31 cellular contexts compared by ENCODE assay signal in the genomic region with DNA sequence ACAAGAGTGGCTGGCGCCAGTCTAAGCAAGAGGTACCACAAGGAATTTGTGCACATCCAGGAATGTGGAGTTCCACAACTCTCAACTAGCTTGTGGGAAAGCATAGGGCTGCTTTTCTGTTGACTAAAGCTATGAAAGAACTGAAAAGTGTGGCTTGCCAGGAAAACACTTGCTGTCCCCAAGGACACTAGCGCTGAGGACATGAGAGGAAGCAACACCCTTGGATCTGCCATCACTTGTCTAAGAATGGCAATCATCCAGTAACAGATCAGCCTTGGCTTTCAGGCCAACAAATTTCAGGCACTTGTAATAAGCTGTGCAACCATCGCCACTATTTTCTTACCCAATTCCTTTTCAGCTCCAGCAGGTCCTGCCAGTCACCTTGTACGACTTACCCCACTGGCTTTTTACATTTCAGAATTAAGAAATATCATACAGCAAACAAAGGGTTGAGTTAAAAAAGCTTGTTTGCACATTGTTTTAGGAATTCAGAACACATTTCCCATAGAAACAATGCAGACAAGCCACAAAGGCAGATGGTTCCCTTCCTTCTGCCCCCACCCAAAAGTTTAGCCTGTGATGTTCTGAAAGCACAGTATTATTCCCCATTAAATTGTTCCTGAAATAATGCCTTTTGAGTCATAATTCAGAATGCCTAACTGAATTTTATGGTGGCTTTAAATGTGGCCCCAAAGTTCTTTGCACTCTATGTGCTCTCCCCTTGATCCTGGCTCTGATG. TPM values are rescaled to one million over a fixed set of nuclear protein-coding genes. Genes with fewer than 3 reads are reported as not detected.
DNase-seq lines count a peak whose midpoint lies in the region; ATAC-seq and TF ChIP-seq lines count a peak whose summit lies in the region.
"Had no signal": no experiment of that assay in that cellular context is flagged by ENCODE, and none has a peak within 500 bp of the region (broad histone marks: within the 10 kb centered on the region; RNA-seq: fewer than 3 reads in every experiment).

No MANE protein-coding gene starts in this region.

- TF ChIP-seq CTCF in endodermal cell (conservative IDR thresholded peaks at IDR 0.05): no peak
- TF ChIP-seq CTCF in left lung (IDR thresholded peaks at IDR 0.05): no peak
- no peak for TF ChIP-seq CTCF in gastrocnemius medialis (IDR thresholded peaks at IDR 0.05 in 4 of 5, conservative IDR thresholded peaks at IDR 0.05 in 1 of 5)
- TF ChIP-seq CTCF in A673 (conservative IDR thresholded peaks at IDR 0.05; ENCODE audit: low read depth, low read length): no peak

- H3K27ac Mint-ChIP-seq in endodermal cell: no peak overlapping the region
- H3K27ac Mint-ChIP-seq: activated CD8-positive, alpha-beta T cell treated with anti-CD3 and anti-CD28 coated beads, Interleukin-2, amount 10 ng/mL, durations not matched to agents 7 days and 5 days; activated naive CD8-positive, alpha-beta T cell treated with anti-CD3 and anti-CD28 coated beads, Interleukin-2, amount 50 U/mL, for 24 hours; CD14-positive monocyte had no signal

- no peaks in the 10 kb centered on the region for H4K20me1 ChIP-seq in BLaER1 treated with 17β-estradiol and CSF1 and Interleukin-3, amounts not matched to agents 10 nM and 100 nM

- H3K27ac ChIP-seq in BLaER1 treated with 17β-estradiol and CSF1 and Interleukin-3, amounts not matched to agents 10 nM and 100 nM: no peak overlapping the region
- H3K27ac ChIP-seq in endodermal cell (ENCODE audit: low read depth, low read length): no peak overlapping the region
- peak overlapping the region in 1 of 2 donors; percentile 31 for H3K27ac ChIP-seq in left lung
- peak overlapping the region in 2 of 4 donors; percentile 22 to 48 for H3K27ac ChIP-seq in gastrocnemius medialis
- H3K27ac ChIP-seq in A673 (ENCODE audit: low read depth, low read length, poor library complexity, severe bottlenecking): no peak overlapping the region
- H3K27ac ChIP-seq: body of pancreas, esophagus muscularis mucosa, KMS-11 had no signal

- H3K9ac ChIP-seq in BLaER1 treated with 17β-estradiol and CSF1 and Interleukin-3, amounts not matched to agents 10 nM and 100 nM: no peak overlapping the region
- no peak overlapping the region for H3K9ac ChIP-seq in endodermal cell (ENCODE audit: extremely low read depth, low read length, poor library complexity, severe bottlenecking)
- H3K9ac ChIP-seq: KMS-11 had no signal

- H3K4me1 Mint-ChIP-seq in endodermal cell: peaks cover 4% of the 10 kb centered on the region
- H3K4me1 Mint-ChIP-seq: activated naive CD8-positive, alpha-beta T cell treated with anti-CD3 and anti-CD28 coated beads, Interleukin-2, amount 50 U/mL, for 24 hours; CD14-positive monocyte; naive B cell had no signal

- H3K4me3 ChIP-seq in BLaER1 treated with 17β-estradiol and CSF1 and Interleukin-3, amounts not matched to agents 10 nM and 100 nM: no peak overlapping the region
- H3K4me3 ChIP-seq in endodermal cell (ENCODE audit: low read length) (no peak overlapping the region), left lung (no peak overlapping the region), gastrocnemius medialis (no peak overlapping the region), A673 (ENCODE audit: low read depth, low read length, poor library complexity, severe bottlenecking) (no peak overlapping the region)
- H3K4me3 ChIP-seq: body of pancreas, esophagus muscularis mucosa, HAP-1 had no signal

- WGBS in endodermal cell (ENCODE audit: insufficient coverage in 1 of 2, insufficient read length in 1 of 2), 2 experiments: 93 to 100% methylated on average over 4 of the region's 4 CpGs

- in situ Hi-C loops in gastrocnemius medialis (cut with MboI; ENCODE audit: low sequenced_read_pairs in 4 of 4): loop anchor here in 1 of 4 donors (25.0 kb wide), 1 partner anchor 665 kb away; no protein-coding TSS in a partner anchor

- peak overlapping the region in 9 of 11 experiments; percentile 10 to 60 (median 36); a peak in 16 of 22 replicates for H3K4me2 ChIP-seq in BLaER1 treated with 17β-estradiol and CSF1 and Interleukin-3, amounts not matched to agents 10 nM and 100 nM
- H3K4me2 ChIP-seq: KMS-11 had no signal

- POLR2A ChIA-PET in A673 (lab: Charles Lee; ENCODE audit: low non-redundant PET): no interaction called here

- H3K36me3 ChIP-seq in BLaER1 treated with 17β-estradiol and CSF1 and Interleukin-3, amounts not matched to agents 10 nM and 100 nM: no peaks in the 10 kb centered on the region
- H3K36me3 ChIP-seq in endodermal cell (ENCODE audit: control insufficient read depth, insufficient read depth, low read length): no peaks in the 10 kb centered on the region
- no peaks in the 10 kb centered on the region for H3K36me3 ChIP-seq in left lung
- H3K36me3 ChIP-seq in gastrocnemius medialis: no peaks in the 10 kb centered on the region
- H3K36me3 ChIP-seq in A673 (ENCODE audit: insufficient read depth, low read length, poor library complexity, severe bottlenecking): no peaks in the 10 kb centered on the region
- H3K36me3 ChIP-seq: esophagus muscularis mucosa, HAP-1 had no signal

- no peaks in the 10 kb centered on the region for H3K36me3 Mint-ChIP-seq in endodermal cell (ENCODE audit: low read depth)

- peak; percentile 19 for DNase-seq in endodermal cell
- no peak for DNase-seq in left lung
- peak; percentile 27 to 61 for DNase-seq in gastrocnemius medialis
- DNase-seq in A673 (ENCODE audit: low spot score): no peak
- DNase-seq in DMS53 (lab: John Stamatoyannopoulos, UW): no peak
- no peak for DNase-seq in LoVo (ENCODE audit: low spot score)
- DNase-seq: activated CD4-positive, alpha-beta T cell treated with anti-CD3 and anti-CD28 coated beads for 1 hour; activated CD8-positive, alpha-beta T cell treated with anti-CD3 and anti-CD28 coated beads, Interleukin-2, amount 10 ng/mL, durations not matched to agents 7 days and 5 days; activated gamma-delta T cell; activated naive CD8-positive, alpha-beta T cell treated with anti-CD3 and anti-CD28 coated beads, Interleukin-2, amount 50 U/mL, for 24 hours; activated T-cell treated with anti-CD3 and anti-CD28 coated beads for 4 hours; Calu3; effector CD8-positive, alpha-beta T cell; mesenchymal stem cell; naive B cell; NCI-H1694; NCI-H2171 treated with DMSO at 0.1 percent for 48 hours; NCI-H526; T-helper 1 cell had no signal

- H3K9me3 Mint-ChIP-seq in endodermal cell: peaks cover 13% of the 10 kb centered on the region

- peaks cover 4 to 24% (median 6%) of the 10 kb centered on the region in 11 experiments; a peak in 20 of 22 replicates for H3K9me3 ChIP-seq in BLaER1 treated with 17β-estradiol and CSF1 and Interleukin-3, amounts not matched to agents 10 nM and 100 nM (replicated peaks in 1 of 11)
- H3K9me3 ChIP-seq in endodermal cell (ENCODE audit: control insufficient read depth, low read length): no peaks in the 10 kb centered on the region
- no peaks in the 10 kb centered on the region for H3K9me3 ChIP-seq in left lung
- H3K9me3 ChIP-seq in gastrocnemius medialis: no peaks in the 10 kb centered on the region
- no peaks in the 10 kb centered on the region for H3K9me3 ChIP-seq in A673 (ENCODE audit: low read depth, low read length, poor library complexity, severe bottlenecking)
- H3K9me3 ChIP-seq: esophagus muscularis mucosa, HAP-1 had no signal

- H3K4me3 Mint-ChIP-seq in endodermal cell: no peak overlapping the region
- H3K4me3 Mint-ChIP-seq: activated CD8-positive, alpha-beta T cell treated with anti-CD3 and anti-CD28 coated beads, Interleukin-2, amount 10 ng/mL, durations not matched to agents 7 days and 5 days; activated naive CD8-positive, alpha-beta T cell treated with anti-CD3 and anti-CD28 coated beads, Interleukin-2, amount 50 U/mL, for 24 hours; CD14-positive monocyte had no signal

- H3K27me3 Mint-ChIP-seq in endodermal cell (ENCODE audit: insufficient read depth): peaks cover 13% of the 10 kb centered on the region

- no TSS peak for BruUV-seq in A673 (replicated peaks; lab: Mats Ljungman, UMichigan)

- ATAC-seq in left lung (peak; percentile 50), gastrocnemius medialis (peak; percentile 75 to 92)
- ATAC-seq: activated CD8-positive, alpha-beta T cell treated with anti-CD3 and anti-CD28 coated beads, Interleukin-2, amount 10 ng/mL, durations not matched to agents 7 days and 5 days; activated naive CD8-positive, alpha-beta T cell treated with anti-CD3 and anti-CD28 coated beads, Interleukin-2, amount 50 U/mL, for 24 hours; body of pancreas had no signal

- H3K4me1 ChIP-seq in BLaER1 treated with 17β-estradiol and CSF1 and Interleukin-3, amounts not matched to agents 10 nM and 100 nM: peaks cover 0 to 22% (median 19%) of the 10 kb centered on the region in 10 experiments; a peak in 13 of 20 replicates
- H3K4me1 ChIP-seq in endodermal cell (ENCODE audit: control insufficient read depth, insufficient read depth, low read length) (no peaks in the 10 kb centered on the region), left lung (peaks cover 3 to 6% of the 10 kb centered on the region in 2 donors), gastrocnemius medialis (peaks cover 0 to 12% of the 10 kb centered on the region in 2 donors), A673 (ENCODE audit: insufficient read depth, low read length, poor library complexity, severe bottlenecking) (no peaks in the 10 kb centered on the region)
- H3K4me1 ChIP-seq: body of pancreas, HAP-1 had no signal

- peaks cover 0 to 66% (median 0%) of the 10 kb centered on the region in 11 experiments; a peak in 4 of 22 replicates for H3K27me3 ChIP-seq in BLaER1 treated with 17β-estradiol and CSF1 and Interleukin-3, amounts not matched to agents 10 nM and 100 nM
- H3K27me3 ChIP-seq in endodermal cell (ENCODE audit: control insufficient read depth, insufficient read depth, low read length, poor library complexity, severe bottlenecking) (no peaks in the 10 kb centered on the region), left lung (peaks cover 0 to 4% of the 10 kb centered on the region in 2 donors), gastrocnemius medialis (no peaks in the 10 kb centered on the region), A673 (replicated peaks; ENCODE audit: insufficient read depth, low read depth, low read length, poor library complexity) (peaks cover 12% of the 10 kb centered on the region)
- H3K27me3 ChIP-seq: esophagus muscularis mucosa had no signal

- CTCF ChIA-PET in A673 (lab: Charles Lee): no interaction called here

- intact Hi-C loops in left lung (cut with DNase I): no loop called here
- intact Hi-C loops in gastrocnemius medialis (cut with DNase I; ENCODE audit: low total_unique reads): no loop called here
- intact Hi-C loops in A673 (cut with micrococcal nuclease; ENCODE audit: unreplicated experiment): no loop called here

- TF ChIP-seq POLR2A in gastrocnemius medialis (IDR thresholded peaks at IDR 0.05): no peak

RNA-seq across cellular contexts. Expression of a gene that starts 57.9 kb away (rescaled TPM):
- total RNA-seq in endodermal cell: under 1 TPM in 1 of 2 donors, not detected in 1; 0.40 TPM
- polyA plus RNA-seq in endodermal cell (2013, experiment 1 of 2): not detected
- polyA plus RNA-seq in endodermal cell (2013, experiment 2 of 2): not detected
- not detected for total RNA-seq in left lung
- total RNA-seq in gastrocnemius medialis: not detected
- total RNA-seq in A673 (2021): not detected in 2 replicates
- total RNA-seq: activated CD8-positive, alpha-beta T cell treated with anti-CD3 and anti-CD28 coated beads, Interleukin-2, amount 10 ng/mL, durations not matched to agents 7 days and 5 days; body of pancreas; Calu3; Daoy; esophagus muscularis mucosa; omental fat pad; SK-MEL-5; urinary bladder had no signal
- polyA plus RNA-seq: AG04450, CD14-positive monocyte, keratinocyte had no signal

Comparison
In these comparisons a context has a peak if more than half of its experiments do, and no peak if none do; other contexts are left out.
1. DNase-seq: peak in endodermal cell (single experiment) and gastrocnemius medialis (2 of 2); none in left lung (0 of 2), A673 (single experiment), DMS53 (single experiment) and LoVo (single experiment).